9 cellular contexts compared by ENCODE assay signal in genomic region chr7:1567082-1567771, GRCh38. TPM values are rescaled to one million over a fixed set of nuclear protein-coding genes. Genes with fewer than 3 reads are reported as not detected.
DNase-seq lines count a peak whose midpoint lies in the region; ATAC-seq and TF ChIP-seq lines count a peak whose summit lies in the region.
"Had no signal": no experiment of that assay in that cellular context is flagged by ENCODE, and none has a peak within 500 bp of the region (broad histone marks: within the 10 kb centered on the region; RNA-seq: fewer than 3 reads in every experiment).

No MANE protein-coding gene starts in this region.

- peak overlapping the region; percentile 67 for H2BK120ac ChIP-seq in IMR-90 (ENCODE audit: low read depth, low read length)

- no peak for TF ChIP-seq POLR2A in IMR-90 (IDR thresholded peaks at IDR 0.05; ENCODE audit: low read depth, low read length)

- H4K5ac ChIP-seq in IMR-90 (ENCODE audit: low read depth, low read length): peak overlapping the region; percentile 46; the same call in 1 of the 2 replicates

- H2BK20ac ChIP-seq in IMR-90 (ENCODE audit: low read depth, low read length): peak overlapping the region; percentile 61

- H4K8ac ChIP-seq in IMR-90 (ENCODE audit: low read depth in 2 of 2, low read length in 2 of 2): peak overlapping the region in 1 of 2 experiments; percentile 66; a peak in 2 of 4 replicates

- H3K9me1 ChIP-seq in IMR-90 (ENCODE audit: insufficient read depth, low read length): peaks cover 17% of the 10 kb centered on the region

- H3K27me3 ChIP-seq in BLaER1 treated with 17β-estradiol and CSF1 and Interleukin-3, amounts not matched to agents 10 nM and 100 nM: no peaks in the 10 kb centered on the region
- H3K27me3 ChIP-seq in IMR-90 (ENCODE audit: control insufficient read depth, insufficient read depth, low read length): no peaks in the 10 kb centered on the region

- intact Hi-C loops in IMR-90 (cut with micrococcal nuclease): no loop called here

- peak; percentile 79 for DNase-seq in IMR-90
- no peak for DNase-seq in chondrocyte (ENCODE audit: low spot score)
- DNase-seq in cerebellar nuclear complex (lab: John Stamatoyannopoulos, UW): no peak
- no peak for DNase-seq in mesothelial cell of epicardium (ENCODE audit: low spot score in 2 of 2, unreplicated experiment in 2 of 2)
- DNase-seq: activated CD4-positive, alpha-beta T cell treated with anti-CD3 and anti-CD28 coated beads for 36 hours had no signal

- peak overlapping the region; percentile 89 for H2AK9ac ChIP-seq in IMR-90 (replicated peaks; ENCODE audit: low read depth, low read length, poor library complexity)

- peaks cover 0 to 16% (median 0%) of the 10 kb centered on the region in 11 experiments; a peak in 5 of 22 replicates for H4K20me1 ChIP-seq in BLaER1 treated with 17β-estradiol and CSF1 and Interleukin-3, amounts not matched to agents 10 nM and 100 nM
- H4K20me1 ChIP-seq in IMR-90 (ENCODE audit: insufficient read depth, low read length): no peaks in the 10 kb centered on the region; the same call in 1 of the 2 replicates

- H3K4me2 ChIP-seq in BLaER1 treated with 17β-estradiol and CSF1 and Interleukin-3, amounts not matched to agents 10 nM and 100 nM: peak overlapping the region; percentile 79 to 98 (median 89)
- peak overlapping the region; percentile 59 for H3K4me2 ChIP-seq in IMR-90 (ENCODE audit: low read depth, low read length)

- no peaks in the 10 kb centered on the region for H3K27me3 Mint-ChIP-seq in chondrocyte (ENCODE audit: low read depth)
- peaks cover 4% of the 10 kb centered on the region for H3K27me3 Mint-ChIP-seq in nephron (ENCODE audit: low read depth)
- no peaks in the 10 kb centered on the region for H3K27me3 Mint-ChIP-seq in mesothelial cell of epicardium (ENCODE audit: low read depth)
- H3K27me3 Mint-ChIP-seq: activated CD4-positive, alpha-beta T cell treated with anti-CD3 and anti-CD28 coated beads for 36 hours had no signal

- no peak for TF ChIP-seq CTCF in IMR-90 (conservative IDR thresholded peaks at IDR 0.05; ENCODE audit: low read depth, low read length)
- peak; percentile 9 for TF ChIP-seq CTCF in chondrocyte (IDR thresholded peaks at IDR 0.05)
- no peak for TF ChIP-seq CTCF in nephron (IDR thresholded peaks at IDR 0.05; ENCODE audit: unreplicated experiment in 3 of 3)
- no peak for TF ChIP-seq CTCF in mesothelial cell of epicardium (IDR thresholded peaks at IDR 0.05; ENCODE audit: unreplicated experiment)

- dilution Hi-C loops in IMR-90 (cut with HindIII; ENCODE audit: low sequenced_read_pairs, unreplicated experiment): no loop called here

- peak overlapping the region; percentile 65 for H3K4me3 Mint-ChIP-seq in chondrocyte (ENCODE audit: unreplicated experiment)
- H3K4me3 Mint-ChIP-seq in nephron: peak overlapping the region; percentile 72 to 85 (median 84)
- H3K4me3 Mint-ChIP-seq in mesothelial cell of epicardium: no peak overlapping the region
- H3K4me3 Mint-ChIP-seq: activated CD4-positive, alpha-beta T cell treated with anti-CD3 and anti-CD28 coated beads for 36 hours had no signal

- H3K9ac ChIP-seq in BLaER1 treated with 17β-estradiol and CSF1 and Interleukin-3, amounts not matched to agents 10 nM and 100 nM: peak overlapping the region; percentile 6 to 95 (median 54); a peak in 16 of 22 replicates
- 0 out of 2 replicates have a peak overlapping the region, but pooled peaks have one; percentile 27 for H3K9ac ChIP-seq in IMR-90 (ENCODE audit: low read depth, low read length)

- H2BK5ac ChIP-seq in IMR-90 (ENCODE audit: low read depth, low read length, poor library complexity, severe bottlenecking): peak overlapping the region; percentile 86

- H2BK15ac ChIP-seq in IMR-90 (ENCODE audit: low read depth, low read length): peak overlapping the region; percentile 22; the same call in 2 of the 3 replicates

- peak overlapping the region; percentile 86 for H3K4ac ChIP-seq in IMR-90 (ENCODE audit: low read depth, low read length)

- H3K56ac ChIP-seq in IMR-90 (ENCODE audit: extremely low read depth, insufficient read depth, low read length): 0 out of 2 replicates have a peak overlapping the region, but pooled peaks have one; percentile 39

- peak overlapping the region in 7 of 10 experiments; percentile 1 to 41 (median 18); a peak in 11 of 20 replicates for H3K4me3 ChIP-seq in BLaER1 treated with 17β-estradiol and CSF1 and Interleukin-3, amounts not matched to agents 10 nM and 100 nM
- H3K4me3 ChIP-seq in IMR-90 (ENCODE audit: insufficient read depth, low read depth, low read length): no peak overlapping the region

- H3K27ac ChIP-seq in BLaER1 treated with 17β-estradiol and CSF1 and Interleukin-3, amounts not matched to agents 10 nM and 100 nM: peak overlapping the region in 8 of 11 experiments; percentile 2 to 56 (median 24); a peak in 8 of 22 replicates
- peak overlapping the region; percentile 68 for H3K27ac ChIP-seq in IMR-90 (ENCODE audit: insufficient read depth, low read length)

- ATAC-seq in IMR-90 (ENCODE audit: low read depth) (peak; percentile 1), GM21576 (IDR thresholded peaks at IDR 0.05; ENCODE audit: unreplicated experiment) (no peak), HG03521 (IDR thresholded peaks at IDR 0.05; ENCODE audit: unreplicated experiment) (no peak)
- ATAC-seq: activated CD4-positive, alpha-beta T cell treated with anti-CD3 and anti-CD28 coated beads for 36 hours had no signal

- H3K9me3 Mint-ChIP-seq in chondrocyte (ENCODE audit: low read depth) (no peaks in the 10 kb centered on the region), nephron (no peaks in the 10 kb centered on the region), mesothelial cell of epicardium (no peaks in the 10 kb centered on the region)

- peak overlapping the region; percentile 36; the same call in 1 of the 2 replicates for H3K18ac ChIP-seq in IMR-90 (ENCODE audit: low read depth, low read length)

- H3K79me1 ChIP-seq in IMR-90 (ENCODE audit: low read depth in 1 of 2, low read length in 2 of 2): peaks cover 25 to 54% of the 10 kb centered on the region in 2 experiments; a peak in 3 of 4 replicates

- peaks cover 0 to 6% (median 0%) of the 10 kb centered on the region in 11 experiments; a peak in 4 of 22 replicates for H3K36me3 ChIP-seq in BLaER1 treated with 17β-estradiol and CSF1 and Interleukin-3, amounts not matched to agents 10 nM and 100 nM
- H3K36me3 ChIP-seq in IMR-90 (ENCODE audit: control insufficient read depth, insufficient read depth, low read length): peaks cover 15% of the 10 kb centered on the region

- peak overlapping the region; percentile 81 for H2AK5ac ChIP-seq in IMR-90 (ENCODE audit: low read depth, low read length)

- H3K27ac Mint-ChIP-seq in chondrocyte (ENCODE audit: unreplicated experiment) (peak overlapping the region; percentile 98), nephron (peak overlapping the region; percentile 86 to 97 (median 97)), mesothelial cell of epicardium (no peak overlapping the region)
- H3K27ac Mint-ChIP-seq: activated CD4-positive, alpha-beta T cell treated with anti-CD3 and anti-CD28 coated beads for 36 hours had no signal

- no peaks in the 10 kb centered on the region for H3K9me3 ChIP-seq in BLaER1 treated with 17β-estradiol and CSF1 and Interleukin-3, amounts not matched to agents 10 nM and 100 nM (replicated peaks in 1 of 11)
- H3K9me3 ChIP-seq in IMR-90 (ENCODE audit: control insufficient read depth, insufficient read depth, low read length): no peaks in the 10 kb centered on the region

- H3K23ac ChIP-seq in IMR-90 (ENCODE audit: low read depth, low read length): peak overlapping the region; percentile 60; the same call in 1 of the 2 replicates

- TF ChIP-seq RAD21 in IMR-90 (IDR thresholded peaks at IDR 0.05; ENCODE audit: low read length): no peak

- WGBS in IMR-90 (ENCODE audit: extremely low coverage in 2 of 2, insufficient read length in 1 of 2), 2 experiments: 64% methylated on average over 6 of the region's 24 CpGs; no CpG with 5 or more reads in 1 of the 2 experiments

- POLR2A ChIA-PET in IMR-90 (lab: Charles Lee; ENCODE audit: unreplicated experiment): interaction anchor here (0.5 kb wide), 1 partner anchor 832 kb away, joined by 3 read pairs; no protein-coding TSS in a partner anchor

- in situ Hi-C loops in IMR-90 (cut with MboI; ENCODE audit: low sequenced_read_pairs): no loop called here

- H3K4me1 ChIP-seq in BLaER1 treated with 17β-estradiol and CSF1 and Interleukin-3, amounts not matched to agents 10 nM and 100 nM: peaks cover 66 to 87% (median 78%) of the 10 kb centered on the region in 10 experiments
- H3K4me1 ChIP-seq in IMR-90 (ENCODE audit: control insufficient read depth, insufficient read depth, low read length): peaks cover 15% of the 10 kb centered on the region

- H3K36me3 Mint-ChIP-seq in chondrocyte (ENCODE audit: low read depth) (peaks cover 7% of the 10 kb centered on the region), nephron (ENCODE audit: low read depth) (peaks cover 17% of the 10 kb centered on the region), mesothelial cell of epicardium (peaks cover 11% of the 10 kb centered on the region)

- BruUV-seq in IMR-90 (replicated peaks; lab: Mats Ljungman, UMichigan): no TSS peak

- peaks cover 64% of the 10 kb centered on the region for H3K4me1 Mint-ChIP-seq in chondrocyte (ENCODE audit: low read depth)
- peaks cover 37% of the 10 kb centered on the region for H3K4me1 Mint-ChIP-seq in nephron
- peaks cover 28% of the 10 kb centered on the region for H3K4me1 Mint-ChIP-seq in mesothelial cell of epicardium

- CTCF ChIA-PET in IMR-90 (lab: Yijun Ruan, JAX): no interaction called here

- H4K91ac ChIP-seq in IMR-90 (ENCODE audit: insufficient read depth, low read depth, low read length): peak overlapping the region; percentile 87

- H2AFZ ChIP-seq in IMR-90 (replicated peaks; ENCODE audit: low read length, poor library complexity): peak overlapping the region; percentile 54

- peak overlapping the region; percentile 77 for H3K14ac ChIP-seq in IMR-90 (replicated peaks; ENCODE audit: low read depth, low read length)

RNA-seq across cellular contexts. Expression of gene PSMG3, which starts 2.6 kb away (rescaled TPM):
- total RNA-seq in IMR-90 (2012; rRNA removed): 30.6 and 37.3 TPM in 2 replicates
- 52.5 and 54.1 TPM in 2 replicates for polyA plus RNA-seq in IMR-90 (2012; rRNA removed)
- polyA plus RNA-seq in IMR-90 (2012; cell fraction: cytosol; rRNA removed): 44.0 and 63.2 TPM in 2 replicates
- 74.3 and 81.9 TPM in 2 replicates for polyA plus RNA-seq in IMR-90 (2012; cell fraction: nucleus; rRNA removed; ENCODE audit: low replicate concordance)
- 29.9 to 31.9 TPM (median 31.7 TPM) in 3 replicates for total RNA-seq in chondrocyte
- 27.0 to 32.5 TPM (median 31.0 TPM) in 3 replicates for total RNA-seq in mesothelial cell of epicardium

RNA-seq across cellular contexts. Expression of gene TMEM184A, which starts 11.2 kb away (rescaled TPM):
- total RNA-seq in IMR-90 (2012; rRNA removed) (0.28 and 0.36 TPM in 2 replicates), chondrocyte (0.07 to 0.22 TPM (median 0.15 TPM) in 3 replicates), mesothelial cell of epicardium (4.3 to 5.0 TPM (median 5.0 TPM) in 3 replicates)
- polyA plus RNA-seq in IMR-90 (2012; rRNA removed): 1.9 TPM in 2 replicates
- 0.74 and 1.2 TPM in 2 replicates for polyA plus RNA-seq in IMR-90 (2012; cell fraction: cytosol; rRNA removed)
- polyA plus RNA-seq in IMR-90 (2012; cell fraction: nucleus; rRNA removed; ENCODE audit: low replicate concordance): 4.1 and 11.5 TPM in 2 replicates

RNA-seq across cellular contexts. Expression of gene MAFK, which starts 36.7 kb away (rescaled TPM):
- 16.4 and 19.2 TPM in 2 replicates for total RNA-seq in IMR-90 (2012; rRNA removed)
- polyA plus RNA-seq in IMR-90 (2012; rRNA removed): 27.1 and 27.9 TPM in 2 replicates
- polyA plus RNA-seq in IMR-90 (2012; cell fraction: cytosol; rRNA removed): 9.3 and 16.3 TPM in 2 replicates
- polyA plus RNA-seq in IMR-90 (2012; cell fraction: nucleus; rRNA removed; ENCODE audit: low replicate concordance): 216 and 262 TPM in 2 replicates
- 21.4 to 36.1 TPM (median 35.9 TPM) in 3 replicates for total RNA-seq in chondrocyte
- 46.0 to 47.7 TPM (median 46.5 TPM) in 3 replicates for total RNA-seq in mesothelial cell of epicardium
